In genomic region chr17:61411944-61412859, GRCh38 we compare ENCODE assay signal across 1 cellular context.
TF ChIP-seq lines count a peak whose summit lies in the region.

No MANE protein-coding gene starts in this region.

TF ChIP-seq in HepG2, 621 proteins besides CTCF, POLR2A, EP300 and RAD21 (continued from another document and continues in another):
- TF ChIP-seq CERS6 (CRISPR knock-in tag; IDR thresholded peaks at IDR 0.05) = no peak
- TF ChIP-seq ERF (CRISPR knock-in tag; IDR thresholded peaks at IDR 0.05) = peak; percentile 86
- peak; percentile 95; the same call in 1 of the 2 replicates for TF ChIP-seq NRL (CRISPR knock-in tag; IDR thresholded peaks at IDR 0.05; ENCODE audit: borderline replicate concordance)
- peak; percentile 59; the same call in 1 of the 2 replicates for TF ChIP-seq ZBTB26 (CRISPR knock-in tag; IDR thresholded peaks at IDR 0.05; ENCODE audit: borderline replicate concordance)
- peak; percentile 73; the same call in 1 of the 2 replicates for TF ChIP-seq MEIS2 (CRISPR knock-in tag; IDR thresholded peaks at IDR 0.05)
- peak; percentile 72 for TF ChIP-seq RXRB (CRISPR knock-in tag; IDR thresholded peaks at IDR 0.05; ENCODE audit: borderline replicate concordance)
- TF ChIP-seq HMGXB3 (CRISPR knock-in tag; IDR thresholded peaks at IDR 0.05; ENCODE audit: borderline replicate concordance) = peak; percentile 61
- peak; percentile 74 for TF ChIP-seq ISL2 (CRISPR knock-in tag; IDR thresholded peaks at IDR 0.05)
- peak; percentile 98 for TF ChIP-seq ZNF501 (CRISPR knock-in tag; IDR thresholded peaks at IDR 0.05)
- peak; percentile 35; the same call in 1 of the 2 replicates for TF ChIP-seq PRMT3 (CRISPR knock-in tag; IDR thresholded peaks at IDR 0.05; ENCODE audit: borderline replicate concordance, low read depth)
- peak; percentile 91 for TF ChIP-seq ZSCAN30 (CRISPR knock-in tag; IDR thresholded peaks at IDR 0.05)
- TF ChIP-seq NR2F6 (IDR thresholded peaks at IDR 0.05) = no peak
- TF ChIP-seq NR2F6 (CRISPR knock-in tag; IDR thresholded peaks at IDR 0.05) = no peak
- TF ChIP-seq PRDM4 (CRISPR knock-in tag; IDR thresholded peaks at IDR 0.05; ENCODE audit: borderline replicate concordance) = peak; percentile 31; the same call in 1 of the 2 replicates
- no peak for TF ChIP-seq ZNF382 (CRISPR knock-in tag; IDR thresholded peaks at IDR 0.05; ENCODE audit: borderline replicate concordance)
- peak; percentile 70; the same call in 1 of the 2 replicates for TF ChIP-seq ARID4A (CRISPR knock-in tag; IDR thresholded peaks at IDR 0.05; ENCODE audit: borderline replicate concordance)
- no peak for TF ChIP-seq MLXIP (CRISPR knock-in tag; IDR thresholded peaks at IDR 0.05; ENCODE audit: borderline replicate concordance)
- peak; percentile 87 for TF ChIP-seq SMAD1 (CRISPR knock-in tag; IDR thresholded peaks at IDR 0.05; ENCODE audit: borderline replicate concordance, low read depth)
- TF ChIP-seq PHF5A (CRISPR knock-in tag; IDR thresholded peaks at IDR 0.05; ENCODE audit: low read depth, unreplicated experiment) = peak; percentile 61
- TF ChIP-seq ZNF280B (CRISPR knock-in tag; IDR thresholded peaks at IDR 0.05; ENCODE audit: borderline replicate concordance) = 0 out of 2 replicates have a peak, but pooled peaks have one; percentile 70
- TF ChIP-seq TP53 (CRISPR knock-in tag; conservative IDR thresholded peaks at IDR 0.05) = peak; percentile 34; the same call in 1 of the 2 replicates
- TF ChIP-seq BATF2 (CRISPR knock-in tag; IDR thresholded peaks at IDR 0.05) = peak; percentile 76; the same call in 1 of the 2 replicates
- TF ChIP-seq KMT2A (CRISPR knock-in tag; IDR thresholded peaks at IDR 0.05) = peak; percentile 87; the same call in 1 of the 2 replicates
- TF ChIP-seq STAG1 (CRISPR knock-in tag; IDR thresholded peaks at IDR 0.05) = peak; percentile 100
- peak; percentile 83 for TF ChIP-seq ARNTL (CRISPR knock-in tag; IDR thresholded peaks at IDR 0.05)
- TF ChIP-seq ZNF772 (CRISPR knock-in tag; IDR thresholded peaks at IDR 0.05) = peak; percentile 95
- TF ChIP-seq ZSCAN9 (CRISPR knock-in tag; IDR thresholded peaks at IDR 0.05; ENCODE audit: borderline replicate concordance) = peak; percentile 67; the same call in 1 of the 2 replicates
- TF ChIP-seq ZNF274 (CRISPR knock-in tag; IDR thresholded peaks at IDR 0.05) = peak; percentile 95
- no peak for TF ChIP-seq CBX2 (IDR thresholded peaks at IDR 0.05; ENCODE audit: low read depth, low read length)
- 0 out of 2 replicates have a peak, but pooled peaks have one; percentile 42 for TF ChIP-seq CBX2 (CRISPR knock-in tag; IDR thresholded peaks at IDR 0.05; ENCODE audit: low read depth)
- TF ChIP-seq E2F5 (CRISPR knock-in tag; conservative IDR thresholded peaks at IDR 0.05) = peak; percentile 79
- peak; percentile 96 for TF ChIP-seq ZC3H13 (CRISPR knock-in tag; IDR thresholded peaks at IDR 0.05)
- peak; percentile 15; the same call in 1 of the 2 replicates for TF ChIP-seq ZNF550 (CRISPR knock-in tag; IDR thresholded peaks at IDR 0.05; ENCODE audit: borderline replicate concordance)
- peak; percentile 73; the same call in 1 of the 2 replicates for TF ChIP-seq GABPB1 (CRISPR knock-in tag; IDR thresholded peaks at IDR 0.05)
- no peak for TF ChIP-seq AGO1 (IDR thresholded peaks at IDR 0.05; ENCODE audit: low read depth, low read length, poor library complexity, severe bottlenecking)
- TF ChIP-seq PITX1 (CRISPR knock-in tag; IDR thresholded peaks at IDR 0.05) = 0 out of 2 replicates have a peak, but pooled peaks have one; percentile 43
- no peak for TF ChIP-seq ATAD3A (CRISPR knock-in tag; IDR thresholded peaks at IDR 0.05)
- peak; percentile 80; the same call in 1 of the 2 replicates for TF ChIP-seq ZNF263 (CRISPR knock-in tag; IDR thresholded peaks at IDR 0.05)
- no peak for TF ChIP-seq CENPX (CRISPR knock-in tag; IDR thresholded peaks at IDR 0.05)
